10 cellular contexts compared by ENCODE assay signal in genomic region chr21:18245493-18245967, GRCh38. TPM values are rescaled to one million over a fixed set of nuclear protein-coding genes. Genes with fewer than 3 reads are reported as not detected.
DNase-seq lines count a peak whose midpoint lies in the region; ATAC-seq and TF ChIP-seq lines count a peak whose summit lies in the region.
"Had no signal": no experiment of that assay in that cellular context is flagged by ENCODE, and none has a peak within 500 bp of the region (broad histone marks: within the 10 kb centered on the region; RNA-seq: fewer than 3 reads in every experiment).

No MANE protein-coding gene starts in this region.

- H3K4me1 ChIP-seq in left lung = peaks cover 0 to 10% of the 10 kb centered on the region in 2 donors
- peaks cover 5% of the 10 kb centered on the region for H3K4me1 ChIP-seq in stomach smooth muscle (ENCODE audit: control insufficient read depth, insufficient read depth, low read length)
- H3K4me1 ChIP-seq in SJCRH30 = no peaks in the 10 kb centered on the region

- TF ChIP-seq CTCF in choroid plexus epithelial cell (conservative IDR thresholded peaks at IDR 0.05; ENCODE audit: low read depth, low read length) (no peak), left lung (IDR thresholded peaks at IDR 0.05) (no peak)

- H3K27me3 ChIP-seq in left lung = peaks cover 17 to 41% of the 10 kb centered on the region in 2 donors
- H3K27me3 ChIP-seq in stomach smooth muscle (ENCODE audit: control insufficient read depth in 1 of 2, insufficient read depth in 2 of 2, low read length in 2 of 2) = peaks cover 0 to 6% of the 10 kb centered on the region in 2 donors
- H3K27me3 ChIP-seq in SJCRH30 = no peaks in the 10 kb centered on the region

- DNase-seq in NCI-H2081 treated with DMSO at 0.1 percent for 48 hours (lab: John Stamatoyannopoulos, UW) (peak; percentile 5), choroid plexus epithelial cell (ENCODE audit: low read depth) (peak; percentile 4), left lung (peak in 1 of 2 donors; percentile 45), SJCRH30 (no peak), NCI-H2107 treated with DMSO at 0.1 percent for 48 hours (lab: John Stamatoyannopoulos, UW; ENCODE audit: unreplicated experiment) (no peak)
- DNase-seq in stimulated activated naive CD8-positive, alpha-beta T cell treated with anti-CD3 and anti-CD28 coated beads, Interleukin-15, Interleukin-2, amounts not matched to agents 100 U/mL and 50 U/mL, for 24 hours = no peak
- DNase-seq in effector CD8-positive, alpha-beta T cell (lab: John Stamatoyannopoulos, UW) = no peak
- DNase-seq: dermis blood vessel endothelial cell, NCI-H226 had no signal

- no peak overlapping the region for H3K27ac ChIP-seq in left lung
- H3K27ac ChIP-seq in stomach smooth muscle (ENCODE audit: low read length) = peak overlapping the region; percentile 19
- no peak overlapping the region for H3K27ac ChIP-seq in SJCRH30

- no peaks in the 10 kb centered on the region for H3K36me3 ChIP-seq in left lung
- no peaks in the 10 kb centered on the region for H3K36me3 ChIP-seq in stomach smooth muscle (ENCODE audit: control insufficient read depth in 2 of 2, insufficient read depth in 2 of 2, low read length in 2 of 2)
- H3K36me3 ChIP-seq in SJCRH30 = no peaks in the 10 kb centered on the region

- peak; percentile 44 for ATAC-seq in left lung
- ATAC-seq in stimulated activated naive CD8-positive, alpha-beta T cell treated with anti-CD3 and anti-CD28 coated beads, Interleukin-15, Interleukin-2, amounts not matched to agents 100 U/mL and 50 U/mL, for 24 hours = no peak

- H3K9me3 ChIP-seq in left lung (no peaks in the 10 kb centered on the region), stomach smooth muscle (ENCODE audit: control insufficient read depth in 2 of 2, low read length in 2 of 2) (no peaks in the 10 kb centered on the region), SJCRH30 (replicated peaks) (no peaks in the 10 kb centered on the region)

- intact Hi-C loops in left lung (cut with DNase I) = no loop called here

- H3K4me3 ChIP-seq in choroid plexus epithelial cell (ENCODE audit: low read depth, low read length) = no peak overlapping the region
- H3K4me3 ChIP-seq in left lung = peak overlapping the region; percentile 20 to 21
- peak overlapping the region; percentile 74 to 92 for H3K4me3 ChIP-seq in stomach smooth muscle (ENCODE audit: low read length in 2 of 2)
- H3K4me3 ChIP-seq in SJCRH30 = no peak overlapping the region

- peak overlapping the region; percentile 58 to 96 for H3K9ac ChIP-seq in stomach smooth muscle (ENCODE audit: low read length in 2 of 2)

RNA-seq across cellular contexts. Expression of gene CHODL, which starts 0.9 kb away (rescaled TPM):
- total RNA-seq in left lung = under 1 TPM; 0.32 to 0.37 TPM
- total RNA-seq in SJCRH30 (2014; rRNA removed; shearing (Covaris generic)) = not detected in 2 replicates
- total RNA-seq: dermis blood vessel endothelial cell had no signal

Comparison
In these comparisons a context has a peak if more than half of its experiments do, and no peak if none do; other contexts are left out.
1. DNase-seq: peak in NCI-H2081 treated with DMSO at 0.1 percent for 48 hours (single experiment) and choroid plexus epithelial cell (single experiment); none in SJCRH30 (0 of 2), stimulated activated naive CD8-positive, alpha-beta T cell treated with anti-CD3 and anti-CD28 coated beads, Interleukin-15, Interleukin-2, amounts not matched to agents 100 U/mL and 50 U/mL, for 24 hours (single experiment), effector CD8-positive, alpha-beta T cell (single experiment) and NCI-H2107 treated with DMSO at 0.1 percent for 48 hours (single experiment).
2. H3K4me3 ChIP-seq: peak in left lung (2 of 2) and stomach smooth muscle (2 of 2); none in choroid plexus epithelial cell (single experiment) and SJCRH30 (single experiment).